In the genomic region with DNA sequence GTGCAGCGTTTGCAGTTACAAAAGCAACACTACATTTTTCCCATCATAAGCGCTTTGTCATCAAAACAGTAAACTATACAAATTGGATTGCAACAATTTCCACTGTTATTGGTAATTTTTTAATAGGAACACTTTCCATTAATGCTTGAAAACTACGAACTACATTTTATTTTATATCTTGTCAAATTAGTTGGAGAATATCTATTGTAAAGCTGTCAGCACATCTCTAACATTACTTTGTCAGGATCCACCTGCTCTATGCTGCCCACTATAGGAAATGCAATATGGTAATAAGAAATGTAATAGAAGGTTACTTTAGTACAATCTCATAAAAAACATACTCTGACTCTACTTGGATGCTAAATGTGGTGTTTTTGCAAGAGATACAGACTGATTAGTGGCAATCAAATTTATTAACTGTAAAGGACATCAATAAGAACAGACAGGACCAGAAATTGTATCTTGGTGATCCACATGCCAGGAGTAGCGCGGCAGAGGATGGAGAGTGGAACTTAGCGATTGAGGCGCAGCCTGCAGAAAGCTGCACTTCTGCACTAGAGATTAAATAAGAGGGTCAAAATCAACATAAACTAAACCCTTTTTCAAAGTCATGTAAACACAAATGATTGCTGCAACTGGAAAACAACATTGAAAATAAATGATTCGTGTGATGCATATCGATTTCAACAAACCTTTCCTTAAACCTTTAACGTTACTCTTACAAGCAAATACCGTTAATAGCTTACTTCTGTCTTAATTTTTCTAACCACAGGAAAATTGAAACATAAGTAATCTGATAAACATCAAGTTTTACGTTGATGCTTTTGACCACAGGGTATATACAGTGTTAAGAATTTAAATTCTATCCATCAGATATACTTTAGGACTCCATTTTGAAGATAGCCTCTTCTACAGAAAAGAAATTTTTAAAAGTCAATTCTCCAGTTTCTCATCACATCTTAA, we compare ENCODE assay signal across 8 cellular contexts. TPM values are rescaled to one million over a fixed set of nuclear protein-coding genes. Genes with fewer than 3 reads are reported as not detected.
DNase-seq lines count a peak whose midpoint lies in the region; ATAC-seq and TF ChIP-seq lines count a peak whose summit lies in the region.

No MANE protein-coding gene starts in this region.

- no peak overlapping the region for H2AFZ ChIP-seq in Karpas-422 (ENCODE audit: low read length)

- H3K27me3 ChIP-seq in Karpas-422 (ENCODE audit: low read length) (no peaks in the 10 kb centered on the region), lower lobe of right lung (ENCODE audit: low read depth) (no peaks in the 10 kb centered on the region)

- peaks cover 8% of the 10 kb centered on the region for H3K36me3 Mint-ChIP-seq in activated naive CD4-positive, alpha-beta T cell treated with anti-CD3 and anti-CD28 coated beads for 36 hours (ENCODE audit: low read depth)

- no peaks in the 10 kb centered on the region for H3K9me3 Mint-ChIP-seq in activated naive CD4-positive, alpha-beta T cell treated with anti-CD3 and anti-CD28 coated beads for 36 hours

- intact Hi-C loops in activated naive CD4-positive, alpha-beta T cell treated with anti-CD3 and anti-CD28 coated beads for 36 hours (cut with micrococcal nuclease): loop anchor here (1.0 to 10.0 kb wide), 12 partner anchors 71 to 1919 kb away; partner anchors contain the start of genes NELL2 and TWF1
- intact Hi-C loops in lower lobe of right lung (cut with DNase I): no loop called here

- H3K4me3 ChIP-seq in Karpas-422 (ENCODE audit: low read length): peak overlapping the region; percentile 94
- H3K4me3 ChIP-seq in choroid plexus epithelial cell (ENCODE audit: low read depth, low read length): peak overlapping the region; percentile 84
- peak overlapping the region; percentile 85 for H3K4me3 ChIP-seq in lower lobe of right lung

- H3K4me1 ChIP-seq in Karpas-422 (ENCODE audit: low read length) (peaks cover 19% of the 10 kb centered on the region), lower lobe of right lung (peaks cover 44% of the 10 kb centered on the region)

- H3K4me1 Mint-ChIP-seq in activated naive CD4-positive, alpha-beta T cell treated with anti-CD3 and anti-CD28 coated beads for 36 hours (ENCODE audit: low read depth): peaks cover 28% of the 10 kb centered on the region

- H3K27me3 Mint-ChIP-seq in activated naive CD4-positive, alpha-beta T cell treated with anti-CD3 and anti-CD28 coated beads for 36 hours (ENCODE audit: low read depth): no peaks in the 10 kb centered on the region

- no peaks in the 10 kb centered on the region for H3K9me2 ChIP-seq in Karpas-422 (replicated peaks; ENCODE audit: insufficient read depth, low read length)

- H3K36me3 ChIP-seq in Karpas-422 (ENCODE audit: insufficient read depth, low read length) (0 out of 2 replicates have a peak, but pooled peaks cover 4% of the 10 kb centered on the region), lower lobe of right lung (no peaks in the 10 kb centered on the region)

- POLR2A ChIA-PET in RWPE1 (lab: Yijun Ruan, JAX; ENCODE audit: low non-redundant PET): interaction anchor here (0.7 kb wide), 1 partner anchor 182 kb away, joined by 3 read pairs; no protein-coding TSS in a partner anchor

- peaks cover 63% of the 10 kb centered on the region for H3K79me2 ChIP-seq in Karpas-422 (ENCODE audit: low read length)

- H3K9me3 ChIP-seq in Karpas-422 (ENCODE audit: low read length) (no peaks in the 10 kb centered on the region), lower lobe of right lung (no peaks in the 10 kb centered on the region)

- H3K27ac ChIP-seq in Karpas-422 (ENCODE audit: low read length): peak overlapping the region; percentile 95
- H3K27ac ChIP-seq in RWPE1: no peak overlapping the region
- H3K27ac ChIP-seq in lower lobe of right lung: peak overlapping the region; percentile 97
- H3K27ac ChIP-seq in temporal lobe (ENCODE audit: low read depth, low read length): peak overlapping the region; percentile 89

- CTCF ChIA-PET in activated naive CD4-positive, alpha-beta T cell treated with anti-CD3 and anti-CD28 coated beads for 36 hours (lab: Charles Lee): interaction anchor here (0.6 to 8.9 kb wide), 20 partner anchors 9 to 1450 kb away, joined by 3 to 62 read pairs (median 4); partner anchors contain the start of gene SCAF11
- CTCF ChIA-PET in RWPE1 (lab: Yijun Ruan, JAX): interaction anchor here (0.5 to 3.2 kb wide), 9 partner anchors 12 to 203 kb away, joined by 3 to 22 read pairs (median 3); no protein-coding TSS in a partner anchor

- no peak for ATAC-seq in lower lobe of right lung
- no peak for ATAC-seq in GM21723 (IDR thresholded peaks at IDR 0.05; ENCODE audit: unreplicated experiment)

- DNase-seq in activated naive CD4-positive, alpha-beta T cell treated with anti-CD3 and anti-CD28 coated beads for 36 hours: peak; percentile 50
- DNase-seq in activated naive CD4-positive, alpha-beta T cell treated with anti-CD3 and anti-CD28 coated beads, Interleukin-2, amount 50 U/mL, for 16 hours: no peak
- peak; percentile 73 for DNase-seq in Karpas-422
- peak; percentile 45 for DNase-seq in RWPE1 (ENCODE audit: low spot score)
- peak; percentile 65 for DNase-seq in choroid plexus epithelial cell (ENCODE audit: low read depth)
- DNase-seq in lower lobe of right lung: no peak

- peak overlapping the region; percentile 98 for H3K9ac ChIP-seq in Karpas-422 (ENCODE audit: low read length)

- H3K4me3 Mint-ChIP-seq in activated naive CD4-positive, alpha-beta T cell treated with anti-CD3 and anti-CD28 coated beads for 36 hours: peak overlapping the region; percentile 95

- peak overlapping the region; percentile 99 for H3K27ac Mint-ChIP-seq in activated naive CD4-positive, alpha-beta T cell treated with anti-CD3 and anti-CD28 coated beads for 36 hours

- TF ChIP-seq CTCF in RWPE1 (conservative IDR thresholded peaks at IDR 0.05; ENCODE audit: low read depth) (peak; percentile 86), choroid plexus epithelial cell (conservative IDR thresholded peaks at IDR 0.05; ENCODE audit: low read depth, low read length) (peak; percentile 73), lower lobe of right lung (IDR thresholded peaks at IDR 0.05) (peak; percentile 66)

- peak overlapping the region; percentile 91 for H3K4me2 ChIP-seq in Karpas-422 (ENCODE audit: low read depth, low read length, poor library complexity, severe bottlenecking)

- peaks cover 16% of the 10 kb centered on the region for H4K20me1 ChIP-seq in Karpas-422 (ENCODE audit: insufficient read depth, low read depth, low read length)

RNA-seq across cellular contexts. Expression of gene ARID2, which starts 3.6 kb away (rescaled TPM):
- total RNA-seq in activated naive CD4-positive, alpha-beta T cell treated with anti-CD3 and anti-CD28 coated beads for 36 hours: 10 to 100 TPM; 27.7 to 28.3 TPM
- total RNA-seq in Karpas-422 (2014; rRNA removed; shearing (Covaris generic); ENCODE audit: low replicate concordance): 28.4 and 61.9 TPM in 2 replicates
- total RNA-seq in lower lobe of right lung (26.3 TPM), temporal lobe (40.1 TPM)

Comparison
In these comparisons a context has a peak if more than half of its experiments do, and no peak if none do; other contexts are left out.
1. DNase-seq: peak in activated naive CD4-positive, alpha-beta T cell treated with anti-CD3 and anti-CD28 coated beads for 36 hours (single experiment), Karpas-422 (single experiment), RWPE1 (single experiment) and choroid plexus epithelial cell (single experiment); none in activated naive CD4-positive, alpha-beta T cell treated with anti-CD3 and anti-CD28 coated beads, Interleukin-2, amount 50 U/mL, for 16 hours (single experiment) and lower lobe of right lung (single experiment).
2. Peak in every context shown above with its lines, with median percentiles within 50 percentile points of each other: H3K4me3 ChIP-seq and CTCF ChIP-seq.